33 cellular contexts compared by ENCODE assay signal in genomic region chr2:240077442-240077841, GRCh38. TPM values are rescaled to one million over a fixed set of nuclear protein-coding genes. Genes with fewer than 3 reads are reported as not detected.
"Had no signal": no experiment of that assay in that cellular context is flagged by ENCODE, and none has a peak within 500 bp of the region (broad histone marks: within the 10 kb centered on the region; RNA-seq: fewer than 3 reads in every experiment).

No MANE protein-coding gene starts in this region.

- ATAC-seq: activated CD4-positive, alpha-beta T cell treated with anti-CD3 and anti-CD28 coated beads for 36 hours; activated CD4-positive, CD25-positive, alpha-beta regulatory T cell treated with anti-CD3 and anti-CD28 coated beads, Interleukin-2, amount 50 U/mL, for 24 hours; activated CD8-positive, alpha-beta memory T cell treated with anti-CD3 and anti-CD28 coated beads, Interleukin-2, amount 10 ng/mL, durations not matched to agents 7 days and 5 days; activated CD8-positive, alpha-beta T cell treated with anti-CD3 and anti-CD28 coated beads, Interleukin-2, amount 10 ng/mL, durations not matched to agents 7 days and 5 days; activated naive CD8-positive, alpha-beta T cell treated with anti-CD3 and anti-CD28 coated beads, Interleukin-2, amount 50 U/mL, for 24 hours; activated T-helper 17 cell treated with anti-CD3 and anti-CD28 coated beads, Interleukin-2, amount 50 U/mL, for 72 hours; WTC11 had no signal

- H3K36me3 ChIP-seq: ascending aorta, cardiac muscle cell, WERI-Rb-1 had no signal

- H3K27ac ChIP-seq: ascending aorta, cardiac muscle cell, WERI-Rb-1 had no signal

- H3K27me3 ChIP-seq: ascending aorta, cardiac muscle cell had no signal

- FAIRE-seq: bronchial epithelial cell had no signal

- DNase-seq: activated CD4-positive, alpha-beta memory T cell treated with anti-CD3 and anti-CD28 coated beads, Interleukin-2, amount 10 ng/mL, durations not matched to agents 7 days and 5 days; activated CD4-positive, alpha-beta T cell treated with anti-CD3 and anti-CD28 coated beads for 1 hour; activated CD4-positive, alpha-beta T cell treated with anti-CD3 and anti-CD28 coated beads for 36 hours; activated CD4-positive, alpha-beta T cell treated with anti-CD3 and anti-CD28 coated beads for 48 hours; activated CD4-positive, alpha-beta T cell treated with anti-CD3 and anti-CD28 coated beads, Interleukin-2, amount 10 ng/mL, durations not matched to agents 7 days and 5 days; activated CD4-positive, alpha-beta T cell treated with anti-CD3 and anti-CD28 coated beads, Interleukin-2, amount 50 U/mL, for 48 hours; activated CD4-positive, CD25-positive, alpha-beta regulatory T cell; activated CD8-positive, alpha-beta memory T cell treated with anti-CD3 and anti-CD28 coated beads for 24 hours; activated CD8-positive, alpha-beta memory T cell treated with anti-CD3 and anti-CD28 coated beads, Interleukin-2, amount 10 ng/mL, durations not matched to agents 7 days and 5 days; activated CD8-positive, alpha-beta memory T cell treated with anti-CD3 and anti-CD28 coated beads, Interleukin-2, amount 50 U/mL, for 48 hours; activated CD8-positive, alpha-beta T cell treated with anti-CD3 and anti-CD28 coated beads, Interleukin-2, amount 10 ng/mL, durations not matched to agents 7 days and 5 days; activated effector memory CD4-positive, alpha-beta T cell treated with anti-CD3 and anti-CD28 coated beads, Interleukin-2, amount 50 U/mL, for 16 hours; activated naive CD4-positive, alpha-beta T cell treated with anti-CD3 and anti-CD28 coated beads, Interleukin-2, amount 10 ng/mL, durations not matched to agents 7 days and 5 days; activated naive CD4-positive, alpha-beta T cell treated with Interleukin-2 at 50 U/mL for 16 hours; activated naive CD8-positive, alpha-beta T cell treated with anti-CD3 and anti-CD28 coated beads, Interleukin-2, amount 10 ng/mL, durations not matched to agents 7 days and 5 days; activated naive CD8-positive, alpha-beta T cell treated with anti-CD3 and anti-CD28 coated beads, Interleukin-2, amount 50 U/mL, for 24 hours; activated T-cell treated with anti-CD3 and anti-CD28 coated beads, Interleukin-2, amount 50 U/mL, for 24 hours; activated T-cell treated with anti-CD3 and anti-CD28 coated beads, Interleukin-2, amount 50 U/mL, for 48 hours; amygdala; anterior cingulate cortex; caudate nucleus; cerebellar nuclear complex; T-helper 2 cell; T-helper 9 cell; WERI-Rb-1 had no signal

- H3K4me3 ChIP-seq: ascending aorta, cardiac muscle cell had no signal

- H3K4me1 ChIP-seq: ascending aorta had no signal

RNA-seq across cellular contexts. Expression of gene OR6B3, which starts 24.1 kb away (rescaled TPM):
- total RNA-seq: activated CD4-positive, alpha-beta memory T cell treated with anti-CD3 and anti-CD28 coated beads, Interleukin-2, amount 10 ng/mL, durations not matched to agents 7 days and 5 days; activated CD4-positive, alpha-beta T cell treated with anti-CD3 and anti-CD28 coated beads for 36 hours; activated CD4-positive, alpha-beta T cell treated with anti-CD3 and anti-CD28 coated beads, Interleukin-2, amount 10 ng/mL, durations not matched to agents 7 days and 5 days; activated CD8-positive, alpha-beta memory T cell treated with anti-CD3 and anti-CD28 coated beads, Interleukin-2, amount 10 ng/mL, durations not matched to agents 7 days and 5 days; activated CD8-positive, alpha-beta T cell treated with anti-CD3 and anti-CD28 coated beads, Interleukin-2, amount 10 ng/mL, durations not matched to agents 7 days and 5 days; activated naive CD8-positive, alpha-beta T cell treated with anti-CD3 and anti-CD28 coated beads, Interleukin-2, amount 10 ng/mL, durations not matched to agents 7 days and 5 days; activated T-helper 17 cell treated with anti-CD3 and anti-CD28 coated beads, Interleukin-2, amount 50 U/mL, for 72 hours; ascending aorta; bronchial epithelial cell; cardiac muscle cell; chondrocyte; WTC11 had no signal
- polyA plus RNA-seq: adipose tissue, cardiac muscle cell had no signal

RNA-seq across cellular contexts. Expression of gene OR6B2, which starts 47.2 kb away (rescaled TPM):
- total RNA-seq: activated CD4-positive, alpha-beta memory T cell treated with anti-CD3 and anti-CD28 coated beads, Interleukin-2, amount 10 ng/mL, durations not matched to agents 7 days and 5 days; activated CD4-positive, alpha-beta T cell treated with anti-CD3 and anti-CD28 coated beads for 36 hours; activated CD4-positive, alpha-beta T cell treated with anti-CD3 and anti-CD28 coated beads, Interleukin-2, amount 10 ng/mL, durations not matched to agents 7 days and 5 days; activated CD8-positive, alpha-beta memory T cell treated with anti-CD3 and anti-CD28 coated beads, Interleukin-2, amount 10 ng/mL, durations not matched to agents 7 days and 5 days; activated CD8-positive, alpha-beta T cell treated with anti-CD3 and anti-CD28 coated beads, Interleukin-2, amount 10 ng/mL, durations not matched to agents 7 days and 5 days; activated naive CD8-positive, alpha-beta T cell treated with anti-CD3 and anti-CD28 coated beads, Interleukin-2, amount 10 ng/mL, durations not matched to agents 7 days and 5 days; activated T-helper 17 cell treated with anti-CD3 and anti-CD28 coated beads, Interleukin-2, amount 50 U/mL, for 72 hours; ascending aorta; bronchial epithelial cell; cardiac muscle cell; chondrocyte; WTC11 had no signal
- polyA plus RNA-seq: adipose tissue, cardiac muscle cell had no signal
